In genomic region chr3:40379674-40380306, GRCh38 we compare ENCODE assay signal across 2 cellular contexts.
A peak's percentile ranks its signal among the peaks of the same experiment; 100 is the strongest.
TF ChIP-seq lines count a peak whose summit lies in the region.

No MANE protein-coding gene starts in this region.

TF ChIP-seq in HCT116, 20 proteins besides CTCF, POLR2A, EP300 and RAD21:
- no peak for TF ChIP-seq EGR1 (IDR thresholded peaks at IDR 0.05; ENCODE audit: low read depth)
- peak; percentile 26; the same call in 1 of the 2 replicates for TF ChIP-seq FOSL1 (IDR thresholded peaks at IDR 0.05; ENCODE audit: low read depth)
- no peak for TF ChIP-seq TCF7L2 (IDR thresholded peaks at IDR 0.05; ENCODE audit: borderline replicate concordance, extremely low read depth, insufficient read depth, insufficient read length)
- no peak for TF ChIP-seq ZFX (IDR thresholded peaks at IDR 0.05)

TF ChIP-seq in SK-N-SH, 30 proteins besides CTCF, POLR2A, EP300 and RAD21:
- TF ChIP-seq ZBTB33 (IDR thresholded peaks at IDR 0.05; ENCODE audit: borderline replicate concordance, low read depth) (no peak), MXI1 (IDR thresholded peaks at IDR 0.05; ENCODE audit: low read depth, low read length) (no peak), TAF1 (IDR thresholded peaks at IDR 0.05; ENCODE audit: borderline replicate concordance, low read depth, low read length) (no peak), IRF3 (IDR thresholded peaks at IDR 0.05; ENCODE audit: low read depth, low read length) (no peak), USF1 (IDR thresholded peaks at IDR 0.05; ENCODE audit: borderline replicate concordance, low read depth) (no peak)
